ENCODE assay signal across 19 cellular contexts in the genomic region with DNA sequence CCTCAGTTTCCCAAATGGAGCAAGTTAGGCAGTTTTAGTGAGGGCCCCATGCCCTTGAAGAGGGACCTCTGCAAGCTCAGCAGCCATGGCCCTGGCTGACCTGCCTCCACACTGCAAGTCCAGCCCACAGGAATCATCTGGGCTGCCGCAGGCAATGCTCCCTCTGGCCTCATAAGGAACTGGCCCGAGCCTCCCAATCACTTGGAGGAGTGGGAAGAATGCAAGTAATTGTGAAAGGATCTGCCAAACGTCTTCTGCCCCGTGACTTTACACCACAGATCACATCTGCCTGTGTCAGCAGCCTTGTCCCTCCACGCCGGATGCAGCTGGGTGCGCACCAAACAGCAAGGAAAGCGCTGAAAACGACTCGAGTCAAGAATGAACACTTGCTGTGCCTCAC. TPM values are rescaled to one million over a fixed set of nuclear protein-coding genes. Genes with fewer than 3 reads are reported as not detected.
"Had no signal": no experiment of that assay in that cellular context is flagged by ENCODE, and none has a peak within 500 bp of the region (broad histone marks: within the 10 kb centered on the region; RNA-seq: fewer than 3 reads in every experiment).

No MANE protein-coding gene starts in this region.

- H3K4me3 ChIP-seq: esophagus squamous epithelium, hepatocyte, lower lobe of right lung, smooth muscle cell, thyroid gland had no signal

- H3K4me3 Mint-ChIP-seq: dendritic cell treated with granulocyte-macrophage colony-stimulating factor and Interleukin-4, amounts not matched to agents 40 ng/mL and 50 ng/mL, for 4 days; effector memory CD8-positive, alpha-beta T cell; memory B cell; mesothelial cell of epicardium; natural killer cell treated with Interleukin-12 subunit alpha and Interleukin-12 subunit beta and Interleukin-15 and Interleukin-18, amount 100 ng/mL, for 72 hours; type B pancreatic cell had no signal

- H3K27ac Mint-ChIP-seq: dendritic cell treated with granulocyte-macrophage colony-stimulating factor and Interleukin-4, amounts not matched to agents 40 ng/mL and 50 ng/mL, for 4 days; effector memory CD8-positive, alpha-beta T cell; memory B cell; mesothelial cell of epicardium; natural killer cell treated with Interleukin-12 subunit alpha and Interleukin-12 subunit beta and Interleukin-15 and Interleukin-18, amount 100 ng/mL, for 72 hours; type B pancreatic cell had no signal

- ATAC-seq: effector memory CD8-positive, alpha-beta T cell; left lobe of liver; lower lobe of right lung; natural killer cell treated with Interleukin-12 subunit alpha and Interleukin-12 subunit beta and Interleukin-15 and Interleukin-18, amount 100 ng/mL, for 72 hours had no signal

- H3K9me3 ChIP-seq: esophagus squamous epithelium, lower lobe of right lung, thyroid gland had no signal

- H3K27me3 Mint-ChIP-seq: dendritic cell treated with granulocyte-macrophage colony-stimulating factor and Interleukin-4, amounts not matched to agents 40 ng/mL and 50 ng/mL, for 4 days; effector memory CD8-positive, alpha-beta T cell had no signal

- H3K27me3 ChIP-seq: esophagus squamous epithelium, thyroid gland had no signal

- H3K4me1 Mint-ChIP-seq: mesothelial cell of epicardium had no signal

- H3K27ac ChIP-seq: esophagus squamous epithelium, hepatocyte, lower lobe of right lung, thyroid gland had no signal

- DNase-seq: cerebellar nuclear complex; effector memory CD8-positive, alpha-beta T cell; esophagus squamous epithelium; foreskin fibroblast; lower lobe of right lung; posterior cingulate gyrus; stimulated activated CD4-positive, alpha-beta T cell treated with anti-CD3 and anti-CD28 coated beads, Interleukin-2, amount 100 ng/mL, for 48 hours; stimulated activated naive CD4-positive, alpha-beta T cell treated with Interleukin-2 at 50 U/mL for 16 hours; thyroid gland had no signal

- H3K36me3 Mint-ChIP-seq: memory B cell; mesothelial cell of epicardium; natural killer cell treated with Interleukin-12 subunit alpha and Interleukin-12 subunit beta and Interleukin-15 and Interleukin-18, amount 100 ng/mL, for 72 hours; type B pancreatic cell had no signal

- H3K36me3 ChIP-seq: esophagus squamous epithelium, lower lobe of right lung, thyroid gland had no signal

- H3K9me3 Mint-ChIP-seq: mesothelial cell of epicardium had no signal

- H3K4me1 ChIP-seq: esophagus squamous epithelium, lower lobe of right lung, thyroid gland had no signal

RNA-seq across cellular contexts. Expression of a gene that starts 23.9 kb away (rescaled TPM):
- total RNA-seq: epithelial cell of proximal tubule; natural killer cell treated with Interleukin-12 subunit alpha and Interleukin-12 subunit beta and Interleukin-15 and Interleukin-18, amount 100 ng/mL, for 72 hours; pulmonary artery endothelial cell had no signal
